23 cellular contexts compared by ENCODE assay signal in the genomic region with DNA sequence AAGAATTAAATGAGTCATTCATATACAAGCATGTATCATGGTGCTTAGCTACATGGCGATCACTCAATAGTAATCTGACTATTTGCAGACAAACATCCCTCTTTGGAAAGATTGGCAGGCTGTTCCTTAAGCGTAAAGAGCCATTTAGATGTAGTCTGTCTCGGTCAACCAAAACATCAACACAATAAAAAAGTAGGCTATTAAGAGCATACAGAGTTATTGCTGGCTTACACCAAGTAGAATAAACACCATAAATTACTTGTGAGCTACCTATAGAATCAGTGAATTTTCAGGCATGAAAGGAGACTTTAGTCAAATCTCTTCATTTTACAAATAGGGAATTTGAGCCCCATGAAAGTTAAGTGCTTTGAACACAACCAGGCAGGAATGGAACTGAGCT.
"Had no signal": no experiment of that assay in that cellular context is flagged by ENCODE, and none has a peak within 500 bp of the region (broad histone marks: within the 10 kb centered on the region; RNA-seq: fewer than 3 reads in every experiment).

No MANE protein-coding gene starts in this region.

- H3K79me2 ChIP-seq: parathyroid adenoma had no signal

- H3K27me3 ChIP-seq: neural progenitor cell, ovary, right lobe of liver, sigmoid colon, stomach, thyroid gland, tibial nerve, upper lobe of left lung, vagina had no signal

- H3K4me2 ChIP-seq: neural progenitor cell had no signal

- DNase-seq: occipital lobe; ovary; posterior cingulate gyrus; psoas muscle; right cardiac atrium; right lobe of liver; sigmoid colon; small intestine; stimulated activated CD4-positive, alpha-beta T cell treated with anti-CD3 and anti-CD28 coated beads, Interleukin-15, amount 100 ng/mL, for 24 hours; stimulated activated CD4-positive, alpha-beta T cell treated with anti-CD3 and anti-CD28 coated beads, Interleukin-2, amount 100 ng/mL, for 24 hours; stimulated activated CD4-positive, alpha-beta T cell treated with anti-CD3 and anti-CD28 coated beads, Interleukin-2, amount 100 ng/mL, for 48 hours; stimulated activated CD4-positive, alpha-beta T cell treated with anti-CD3 and anti-CD28 coated beads, Interleukin-4, amount 100 ng/mL, for 24 hours; stimulated activated naive B cell treated with anti-CD40 and anti-IgM and Interleukin-4, amounts not matched to agents 10 μg/mL and 1 μg/mL and 100 μg/mL, for 72 hours; stimulated activated naive CD4-positive, alpha-beta T cell treated with Interleukin-2 at 50 U/mL for 16 hours; stomach; thyroid gland; trophoblast cell; upper lobe of left lung had no signal

- H3K27ac ChIP-seq: neural progenitor cell, ovary, parathyroid adenoma, psoas muscle, right lobe of liver, sigmoid colon, stomach, thoracic aorta, thyroid gland, tibial nerve, upper lobe of left lung, vagina had no signal

- H3K9ac ChIP-seq: neural progenitor cell, parathyroid adenoma had no signal

- H3K4me1 ChIP-seq: neural progenitor cell, parathyroid adenoma, psoas muscle, right lobe of liver, sigmoid colon, stomach, thyroid gland, tibial nerve, upper lobe of left lung, vagina had no signal

- H3K4me3 ChIP-seq: neural progenitor cell, ovary, psoas muscle, right lobe of liver, sigmoid colon, stomach, thoracic aorta, thyroid gland, tibial nerve, upper lobe of left lung, vagina had no signal

- H3K36me3 ChIP-seq: neural progenitor cell, ovary, right lobe of liver, sigmoid colon, thyroid gland, tibial nerve, upper lobe of left lung, vagina had no signal

- H2AFZ ChIP-seq: neural progenitor cell, parathyroid adenoma had no signal

- H3K9me3 ChIP-seq: ovary, psoas muscle, right lobe of liver, thoracic aorta, thyroid gland, upper lobe of left lung, vagina had no signal
